Comparison of ENCODE assay signal across 1 cellular context in genomic region chrX:53253293-53254020, GRCh38.
TF ChIP-seq lines count a peak whose summit lies in the region.

No MANE protein-coding gene starts in this region.

TF ChIP-seq in K562, 482 proteins besides CTCF, POLR2A, EP300 and RAD21 (continued from another document and continues in another):
- TF ChIP-seq, protein P1, sequence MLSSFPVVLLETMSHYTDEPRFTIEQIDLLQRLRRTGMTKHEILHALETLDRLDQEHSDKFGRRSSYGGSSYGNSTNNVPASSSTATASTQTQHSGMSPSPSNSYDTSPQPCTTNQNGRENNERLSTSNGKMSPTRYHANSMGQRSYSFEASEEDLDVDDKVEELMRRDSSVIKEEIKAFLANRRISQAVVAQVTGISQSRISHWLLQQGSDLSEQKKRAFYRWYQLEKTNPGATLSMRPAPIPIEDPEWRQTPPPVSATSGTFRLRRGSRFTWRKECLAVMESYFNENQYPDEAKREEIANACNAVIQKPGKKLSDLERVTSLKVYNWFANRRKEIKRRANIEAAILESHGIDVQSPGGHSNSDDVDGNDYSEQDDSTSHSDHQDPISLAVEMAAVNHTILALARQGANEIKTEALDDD (IDR thresholded peaks at IDR 0.05): no peak
- TF ChIP-seq KDM1A (IDR thresholded peaks at IDR 0.05) (peak in 1 of 2 experiments; percentile 15; a peak in 1 of 4 replicates), TRIM24 (IDR thresholded peaks at IDR 0.05) (peak; percentile 77 to 90), ZBTB34 (CRISPR knock-in tag; IDR thresholded peaks at IDR 0.05) (no peak), RAD51 (IDR thresholded peaks at IDR 0.05; ENCODE audit: borderline replicate concordance, low read depth) (no peak), CBX5 (IDR thresholded peaks at IDR 0.05; ENCODE audit: borderline replicate concordance, low read depth) (no peak), ZNF311 (CRISPR knock-in tag; IDR thresholded peaks at IDR 0.05) (no peak), SRSF7 (optimal IDR thresholded peaks at IDR 0.05; ENCODE audit: low read depth, low read length) (no peak), RBBP5 (IDR thresholded peaks at IDR 0.05; ENCODE audit: borderline replicate concordance, insufficient read depth, low read length, poor library complexity, severe bottlenecking) (no peak), YY1 (IDR thresholded peaks at IDR 0.05; ENCODE audit: borderline replicate concordance in 1 of 3, control insufficient read depth in 1 of 3, extremely low read depth in 1 of 3, insufficient read depth in 3 of 3, insufficient read length in 1 of 3, insufficient replicate concordance in 2 of 3, low read depth in 1 of 3, low read length in 2 of 3) (no peak), BRCA1 (IDR thresholded peaks at IDR 0.05) (no peak), BRCA1 (CRISPR knock-in tag; IDR thresholded peaks at IDR 0.05) (no peak), POLR2AphosphoS5 (IDR thresholded peaks at IDR 0.05; ENCODE audit: control insufficient read depth, insufficient read depth, low read depth, low read length) (no peak), SMARCC2 (IDR thresholded peaks at IDR 0.05; ENCODE audit: low read depth) (no peak), FOXP1 (CRISPR knock-in tag; IDR thresholded peaks at IDR 0.05) (no peak), SMARCE1 (IDR thresholded peaks at IDR 0.05) (no peak), TEAD1 (CRISPR knock-in tag; IDR thresholded peaks at IDR 0.05) (no peak), ZBTB49 (CRISPR knock-in tag; IDR thresholded peaks at IDR 0.05; ENCODE audit: borderline replicate concordance) (no peak), ZKSCAN1 (IDR thresholded peaks at IDR 0.05; ENCODE audit: low read depth, low read length) (peak; percentile 67; the same call in 1 of the 2 replicates), CREB3 (tag; conservative IDR thresholded peaks at IDR 0.05; ENCODE audit: low read depth) (no peak), GABPA (tag; conservative IDR thresholded peaks at IDR 0.05; ENCODE audit: low read depth) (no peak), NR1H2 (CRISPR knock-in tag; IDR thresholded peaks at IDR 0.05) (no peak), POLR2AphosphoS2 (IDR thresholded peaks at IDR 0.05; ENCODE audit: low read length) (no peak), ZBTB8A (IDR thresholded peaks at IDR 0.05; ENCODE audit: partially characterized antibody) (no peak), CHD2 (IDR thresholded peaks at IDR 0.05; ENCODE audit: low read depth, low read length) (no peak), E2F4 (CRISPR knock-in tag; IDR thresholded peaks at IDR 0.05; ENCODE audit: low read depth) (no peak), AFF1 (IDR thresholded peaks at IDR 0.05; ENCODE audit: low read depth in 1 of 2, partially characterized antibody in 2 of 2) (peak in 1 of 2 experiments; percentile 56), SMAD1 (IDR thresholded peaks at IDR 0.05; ENCODE audit: low read depth, low read length, partially characterized antibody) (no peak), NR2C2 (CRISPR knock-in tag; IDR thresholded peaks at IDR 0.05) (no peak), NR2C2 (tag; IDR thresholded peaks at IDR 0.05) (peak; percentile 38; the same call in 1 of the 2 replicates)
- TF ChIP-seq, protein P2, sequence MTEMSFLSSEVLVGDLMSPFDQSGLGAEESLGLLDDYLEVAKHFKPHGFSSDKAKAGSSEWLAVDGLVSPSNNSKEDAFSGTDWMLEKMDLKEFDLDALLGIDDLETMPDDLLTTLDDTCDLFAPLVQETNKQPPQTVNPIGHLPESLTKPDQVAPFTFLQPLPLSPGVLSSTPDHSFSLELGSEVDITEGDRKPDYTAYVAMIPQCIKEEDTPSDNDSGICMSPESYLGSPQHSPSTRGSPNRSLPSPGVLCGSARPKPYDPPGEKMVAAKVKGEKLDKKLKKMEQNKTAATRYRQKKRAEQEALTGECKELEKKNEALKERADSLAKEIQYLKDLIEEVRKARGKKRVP (CRISPR knock-in tag; IDR thresholded peaks at IDR 0.05): peak; percentile 91
- TF ChIP-seq, protein P3, sequence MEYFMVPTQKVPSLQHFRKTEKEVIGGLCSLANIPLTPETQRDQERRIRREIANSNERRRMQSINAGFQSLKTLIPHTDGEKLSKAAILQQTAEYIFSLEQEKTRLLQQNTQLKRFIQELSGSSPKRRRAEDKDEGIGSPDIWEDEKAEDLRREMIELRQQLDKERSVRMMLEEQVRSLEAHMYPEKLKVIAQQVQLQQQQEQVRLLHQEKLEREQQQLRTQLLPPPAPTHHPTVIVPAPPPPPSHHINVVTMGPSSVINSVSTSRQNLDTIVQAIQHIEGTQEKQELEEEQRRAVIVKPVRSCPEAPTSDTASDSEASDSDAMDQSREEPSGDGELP (CRISPR knock-in tag; IDR thresholded peaks at IDR 0.05; ENCODE audit: borderline replicate concordance): no peak
- TF ChIP-seq, protein P4, sequence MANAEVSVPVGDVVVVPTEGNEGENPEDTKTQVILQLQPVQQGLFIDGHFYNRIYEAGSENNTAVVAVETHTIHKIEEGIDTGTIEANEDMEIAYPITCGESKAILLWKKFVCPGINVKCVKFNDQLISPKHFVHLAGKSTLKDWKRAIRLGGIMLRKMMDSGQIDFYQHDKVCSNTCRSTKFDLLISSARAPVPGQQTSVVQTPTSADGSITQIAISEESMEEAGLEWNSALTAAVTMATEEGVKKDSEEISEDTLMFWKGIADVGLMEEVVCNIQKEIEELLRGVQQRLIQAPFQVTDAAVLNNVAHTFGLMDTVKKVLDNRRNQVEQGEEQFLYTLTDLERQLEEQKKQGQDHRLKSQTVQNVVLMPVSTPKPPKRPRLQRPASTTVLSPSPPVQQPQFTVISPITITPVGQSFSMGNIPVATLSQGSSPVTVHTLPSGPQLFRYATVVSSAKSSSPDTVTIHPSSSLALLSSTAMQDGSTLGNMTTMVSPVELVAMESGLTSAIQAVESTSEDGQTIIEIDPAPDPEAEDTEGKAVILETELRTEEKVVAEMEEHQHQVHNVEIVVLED (CRISPR knock-in tag; IDR thresholded peaks at IDR 0.05): no peak
- TF ChIP-seq, protein P5, sequence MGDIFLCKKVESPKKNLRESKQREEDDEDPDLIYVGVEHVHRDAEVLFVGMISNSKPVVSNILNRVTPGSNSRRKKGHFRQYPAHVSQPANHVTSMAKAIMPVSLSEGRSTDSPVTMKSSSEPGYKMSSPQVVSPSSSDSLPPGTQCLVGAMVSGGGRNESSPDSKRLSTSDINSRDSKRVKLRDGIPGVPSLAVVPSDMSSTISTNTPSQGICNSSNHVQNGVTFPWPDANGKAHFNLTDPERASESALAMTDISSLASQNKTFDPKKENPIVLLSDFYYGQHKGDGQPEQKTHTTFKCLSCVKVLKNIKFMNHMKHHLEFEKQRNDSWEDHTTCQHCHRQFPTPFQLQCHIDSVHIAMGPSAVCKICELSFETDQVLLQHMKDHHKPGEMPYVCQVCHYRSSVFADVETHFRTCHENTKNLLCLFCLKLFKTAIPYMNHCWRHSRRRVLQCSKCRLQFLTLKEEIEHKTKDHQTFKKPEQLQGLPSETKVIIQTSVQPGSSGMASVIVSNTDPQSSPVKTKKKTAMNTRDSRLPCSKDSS (IDR thresholded peaks at IDR 0.05; ENCODE audit: low read depth, partially characterized antibody): no peak
- TF ChIP-seq, protein P6, sequence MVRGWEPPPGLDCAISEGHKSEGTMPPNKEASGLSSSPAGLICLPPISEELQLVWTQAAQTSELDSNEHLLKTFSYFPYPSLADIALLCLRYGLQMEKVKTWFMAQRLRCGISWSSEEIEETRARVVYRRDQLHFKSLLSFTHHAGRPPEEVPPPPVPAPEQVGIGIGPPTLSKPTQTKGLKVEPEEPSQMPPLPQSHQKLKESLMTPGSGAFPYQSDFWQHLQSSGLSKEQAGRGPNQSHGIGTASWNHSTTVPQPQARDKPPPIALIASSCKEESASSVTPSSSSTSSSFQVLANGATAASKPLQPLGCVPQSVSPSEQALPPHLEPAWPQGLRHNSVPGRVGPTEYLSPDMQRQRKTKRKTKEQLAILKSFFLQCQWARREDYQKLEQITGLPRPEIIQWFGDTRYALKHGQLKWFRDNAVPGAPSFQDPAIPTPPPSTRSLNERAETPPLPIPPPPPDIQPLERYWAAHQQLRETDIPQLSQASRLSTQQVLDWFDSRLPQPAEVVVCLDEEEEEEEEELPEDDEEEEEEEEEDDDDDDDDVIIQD (CRISPR knock-in tag; IDR thresholded peaks at IDR 0.05): no peak
